In genomic region chr10:114174462-114175190, GRCh38 we compare ENCODE assay signal across 8 cellular contexts. TPM values are rescaled to one million over a fixed set of nuclear protein-coding genes. Genes with fewer than 3 reads are reported as not detected.
DNase-seq lines count a peak whose midpoint lies in the region; ATAC-seq and TF ChIP-seq lines count a peak whose summit lies in the region.

No MANE protein-coding gene starts in this region.

- H3K27me3 ChIP-seq in upper lobe of left lung = no peaks in the 10 kb centered on the region

- H3K27ac Mint-ChIP-seq in Calu3 (ENCODE audit: unreplicated experiment) = peak overlapping the region; percentile 99

- ATAC-seq in GM19397 (IDR thresholded peaks at IDR 0.05; ENCODE audit: unreplicated experiment) = peak; percentile 17
- peak; percentile 23 for ATAC-seq in HG03378 (IDR thresholded peaks at IDR 0.05; ENCODE audit: unreplicated experiment)
- peak; percentile 71 for ATAC-seq in mucosa of descending colon
- peak; percentile 83 to 84 for ATAC-seq in upper lobe of left lung (ENCODE audit: low FRiP score in 2 of 2)

- H3K27me3 Mint-ChIP-seq in Calu3 (ENCODE audit: unreplicated experiment) = no peaks in the 10 kb centered on the region

- DNase-seq in Calu3 = peak; percentile 33
- peak; percentile 91 for DNase-seq in SIG-M5 treated with dmso at 0.1 percent for 504 hours (lab: John Stamatoyannopoulos, UW; ENCODE audit: unreplicated experiment)
- peak; percentile 69 for DNase-seq in effector CD8-positive, alpha-beta T cell (lab: John Stamatoyannopoulos, UW)
- no peak for DNase-seq in mucosa of descending colon
- peak in 1 of 2 donors; percentile 84 for DNase-seq in upper lobe of left lung
- DNase-seq in NCI-H2196 treated with DMSO at 0.1 percent for 48 hours (lab: John Stamatoyannopoulos, UW; ENCODE audit: unreplicated experiment) = no peak

- peak overlapping the region; percentile 99 for H3K4me3 Mint-ChIP-seq in Calu3 (ENCODE audit: low read depth, unreplicated experiment)

- TF ChIP-seq EP300 in upper lobe of left lung (IDR thresholded peaks at IDR 0.05) = peak in 1 of 4 donors; percentile 20

- no peak for TF ChIP-seq POLR2A in upper lobe of left lung (IDR thresholded peaks at IDR 0.05)

- H3K9me3 ChIP-seq in mucosa of descending colon (no peaks in the 10 kb centered on the region), upper lobe of left lung (no peaks in the 10 kb centered on the region)

- TF ChIP-seq CTCF in Calu3 (IDR thresholded peaks at IDR 0.05; ENCODE audit: unreplicated experiment) = no peak
- TF ChIP-seq CTCF in mucosa of descending colon (IDR thresholded peaks at IDR 0.05) = no peak
- TF ChIP-seq CTCF in upper lobe of left lung (IDR thresholded peaks at IDR 0.05) = no peak

- CTCF ChIA-PET in Calu3 (lab: Charles Lee) = interaction anchor here (0.8 to 0.9 kb wide), 2 partner anchors 11 to 37 kb away, joined by 3 to 4 read pairs; no protein-coding TSS in a partner anchor

- H3K9me3 Mint-ChIP-seq in Calu3 (ENCODE audit: low read depth, unreplicated experiment) = no peaks in the 10 kb centered on the region

- intact Hi-C loops in Calu3 (cut with micrococcal nuclease; ENCODE audit: unreplicated experiment) (loop anchor here (5.0 kb wide), 1 partner anchor 73 kb away; no protein-coding TSS in a partner anchor), mucosa of descending colon (cut with DNase I, micrococcal nuclease) (no loop called here)

- peaks cover 13% of the 10 kb centered on the region for H3K4me1 Mint-ChIP-seq in Calu3 (ENCODE audit: low read depth, unreplicated experiment)

- no peaks in the 10 kb centered on the region for H3K36me3 ChIP-seq in mucosa of descending colon (ENCODE audit: low read depth)
- H3K36me3 ChIP-seq in upper lobe of left lung = no peaks in the 10 kb centered on the region

- H3K27ac ChIP-seq in upper lobe of left lung = peak overlapping the region; percentile 94 to 98 (median 98)

- no TSS peak for BruUV-seq in Calu3 (replicated peaks; lab: Mats Ljungman, UMichigan)

- H3K36me3 Mint-ChIP-seq in Calu3 (ENCODE audit: insufficient read depth, unreplicated experiment) = peaks cover 28% of the 10 kb centered on the region

- peak overlapping the region; percentile 92 for H3K4me3 ChIP-seq in mucosa of descending colon
- H3K4me3 ChIP-seq in upper lobe of left lung = peak overlapping the region; percentile 78 to 95 (median 85)

- H3K4me1 ChIP-seq in mucosa of descending colon (ENCODE audit: low read depth) = peaks cover 10% of the 10 kb centered on the region
- H3K4me1 ChIP-seq in upper lobe of left lung = peaks cover 8 to 23% (median 18%) of the 10 kb centered on the region in 4 donors

- WGBS in upper lobe of left lung, 2 donors = 1% methylated on average over 24 to 28 of the region's 29 CpGs

RNA-seq across cellular contexts. Expression of gene CCDC186, which starts 0.6 kb away (rescaled TPM):
- total RNA-seq in Calu3 (2022) (12.8 and 14.9 TPM in 2 replicates), mucosa of descending colon (10 to 100 TPM; 36.4 to 54.8 (median 53.6) TPM), upper lobe of left lung (10 to 100 TPM; 21.4 to 90.0 (median 30.9) TPM)

RNA-seq across cellular contexts. Expression of gene TDRD1, which starts 4.5 kb away (rescaled TPM):
- total RNA-seq in Calu3 (2022) (not detected in 2 replicates), mucosa of descending colon (1 to 10 TPM in 1 of 3 donors, under 1 TPM in 2; 0.06 to 1.7 (median 0.09) TPM), upper lobe of left lung (under 1 TPM in 4 of 6 donors, not detected in 2; 0.10 to 0.17 (median 0.14) TPM)

Comparison
In these comparisons a context has a peak if more than half of its experiments do, and no peak if none do; other contexts are left out.
1. DNase-seq: peak in Calu3 (single experiment), SIG-M5 treated with dmso at 0.1 percent for 504 hours (single experiment) and effector CD8-positive, alpha-beta T cell (single experiment); none in mucosa of descending colon (0 of 3) and NCI-H2196 treated with DMSO at 0.1 percent for 48 hours (single experiment).
2. ATAC-seq: peak in every context shown above with its lines; median percentile 84 in upper lobe of left lung; 71 in mucosa of descending colon; 23 in HG03378; 17 in GM19397.